In genomic region chr4:55074386-55074785, GRCh38 we compare ENCODE assay signal across 31 cellular contexts. TPM values are rescaled to one million over a fixed set of nuclear protein-coding genes. Genes with fewer than 3 reads are reported as not detected.
DNase-seq lines count a peak whose midpoint lies in the region; ATAC-seq and TF ChIP-seq lines count a peak whose summit lies in the region.
"Had no signal": no experiment of that assay in that cellular context is flagged by ENCODE, and none has a peak within 500 bp of the region (broad histone marks: within the 10 kb centered on the region; RNA-seq: fewer than 3 reads in every experiment).

No MANE protein-coding gene starts in this region.

- intact Hi-C loops in lower lobe of right lung (cut with DNase I), result no loop called here

- no peak for TF ChIP-seq POLR2A in upper lobe of left lung (IDR thresholded peaks at IDR 0.05)

- H3K27ac ChIP-seq in lower lobe of right lung (no peak overlapping the region), upper lobe of left lung (no peak overlapping the region)
- H3K27ac ChIP-seq: body of pancreas, tibial nerve had no signal

- H3K4me1 ChIP-seq in lower lobe of right lung, result peaks cover 3% of the 10 kb centered on the region
- peaks cover 0 to 10% (median 2%) of the 10 kb centered on the region in 4 donors for H3K4me1 ChIP-seq in upper lobe of left lung
- H3K4me1 ChIP-seq: BE2C, body of pancreas had no signal

- peaks cover 5% of the 10 kb centered on the region for H3K36me3 ChIP-seq in lower lobe of right lung
- peaks cover 0 to 2% (median 0%) of the 10 kb centered on the region in 4 donors for H3K36me3 ChIP-seq in upper lobe of left lung
- H3K36me3 ChIP-seq: BE2C, tibial nerve had no signal

- peak; percentile 48 for DNase-seq in ELF-1 (ENCODE audit: low read depth, low spot score)
- peak; percentile 99 for DNase-seq in amniotic epithelial cell (ENCODE audit: low read depth)
- peak; percentile 76 for DNase-seq in fibroblast of pulmonary artery (ENCODE audit: low read depth)
- peak; percentile 80 for DNase-seq in non-pigmented ciliary epithelial cell (ENCODE audit: low read depth)
- DNase-seq in lower lobe of right lung, result no peak
- no peak for DNase-seq in retina
- no peak for DNase-seq in upper lobe of left lung
- no peak for DNase-seq in KG1 (lab: John Stamatoyannopoulos, UW)
- DNase-seq: activated CD4-positive, alpha-beta T cell treated with anti-CD3 and anti-CD28 coated beads for 4 hours; activated effector memory CD4-positive, alpha-beta T cell treated with anti-CD3 and anti-CD28 coated beads, Interleukin-2, amount 50 U/mL, for 16 hours; activated naive CD8-positive, alpha-beta T cell treated with anti-CD3 and anti-CD28 coated beads, Interleukin-2, amount 10 ng/mL, durations not matched to agents 7 days and 5 days; BE2C; body of pancreas; CD8-positive, alpha-beta memory T cell; DMS 273 treated with DMSO at 0.1 percent for 48 hours; effector CD8-positive, alpha-beta T cell; erythroblast; foreskin melanocyte; hippocampal formation; naive B cell; NCI-H1417; NCI-H2107; NCI-H446 treated with DMSO at 0.1 percent for 48 hours; NCI-H82; occipital lobe; small intestine; stimulated activated CD4-positive, alpha-beta T cell treated with anti-CD3 and anti-CD28 coated beads, Interleukin-2, amount 100 ng/mL, for 24 hours; T-helper 2 cell had no signal

- TF ChIP-seq CTCF in fibroblast of pulmonary artery (IDR thresholded peaks at IDR 0.05; ENCODE audit: low read length, missing control alignments), result no peak
- TF ChIP-seq CTCF in lower lobe of right lung (IDR thresholded peaks at IDR 0.05), result no peak
- TF ChIP-seq CTCF in upper lobe of left lung (IDR thresholded peaks at IDR 0.05), result no peak

- 71 to 81% methylated on average over 5 of the region's 5 CpGs for WGBS in upper lobe of left lung, 2 donors

- H3K9me3 ChIP-seq in lower lobe of right lung, result no peaks in the 10 kb centered on the region
- no peaks in the 10 kb centered on the region for H3K9me3 ChIP-seq in upper lobe of left lung
- H3K9me3 ChIP-seq: BE2C, body of pancreas, tibial nerve had no signal

- H3K27me3 ChIP-seq in lower lobe of right lung (ENCODE audit: low read depth) (no peaks in the 10 kb centered on the region), upper lobe of left lung (no peaks in the 10 kb centered on the region)
- H3K27me3 ChIP-seq: body of pancreas, tibial nerve had no signal

- ATAC-seq in lower lobe of right lung (no peak), upper lobe of left lung (ENCODE audit: low FRiP score in 2 of 2) (no peak)
- ATAC-seq: body of pancreas, K562, SK-N-SH treated with all-trans-retinoic acid at 6 μM for 48 hours had no signal

- H3K4me3 ChIP-seq in fibroblast of pulmonary artery (replicated peaks; ENCODE audit: low read depth, low read length) (no peak overlapping the region), lower lobe of right lung (no peak overlapping the region), upper lobe of left lung (no peak overlapping the region)
- H3K4me3 ChIP-seq: body of pancreas, K562, tibial nerve had no signal

- no peak for TF ChIP-seq EP300 in upper lobe of left lung (IDR thresholded peaks at IDR 0.05)

RNA-seq across cellular contexts. Expression of gene KDR, which starts 51.0 kb away (rescaled TPM):
- total RNA-seq in lower lobe of right lung (55.8 TPM), upper lobe of left lung (10 to 100 TPM; 22.0 to 53.1 (median 35.7) TPM)
- total RNA-seq: activated naive CD8-positive, alpha-beta T cell treated with anti-CD3 and anti-CD28 coated beads, Interleukin-2, amount 10 ng/mL, durations not matched to agents 7 days and 5 days; CD8-positive, alpha-beta memory T cell had no signal

Comparison
In these comparisons a context has a peak if more than half of its experiments do, and no peak if none do; other contexts are left out.
1. DNase-seq: peak in ELF-1 (single experiment), amniotic epithelial cell (single experiment), fibroblast of pulmonary artery (single experiment) and non-pigmented ciliary epithelial cell (single experiment); none in lower lobe of right lung (single experiment), retina (single experiment), upper lobe of left lung (0 of 2) and KG1 (single experiment).